ENCODE assay signal across 21 cellular contexts in the genomic region with DNA sequence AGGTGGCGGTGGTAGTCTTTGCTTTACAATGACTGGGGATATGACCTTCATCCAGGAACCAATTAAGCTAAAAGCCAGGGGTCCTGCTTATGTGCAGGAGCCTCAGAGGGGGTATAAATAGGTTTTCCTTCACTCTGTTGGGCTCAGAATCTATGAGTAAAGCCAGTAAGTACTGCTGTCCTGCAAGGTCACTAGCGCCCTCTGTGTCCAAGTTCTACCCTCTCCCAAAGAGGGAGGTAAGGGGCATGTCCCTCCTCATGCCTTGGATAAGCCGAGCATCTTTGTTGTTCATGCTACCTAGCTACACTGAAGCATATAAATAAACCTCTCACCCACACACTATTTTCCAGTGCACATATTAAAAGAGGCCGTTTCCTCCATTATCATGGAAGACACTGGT.
DNase-seq lines count a peak whose midpoint lies in the region; ATAC-seq and TF ChIP-seq lines count a peak whose summit lies in the region.
"Had no signal": no experiment of that assay in that cellular context is flagged by ENCODE, and none has a peak within 500 bp of the region (broad histone marks: within the 10 kb centered on the region; RNA-seq: fewer than 3 reads in every experiment).

No MANE protein-coding gene starts in this region.

- H4K20me1 ChIP-seq in HCT116 (ENCODE audit: insufficient read depth) (peaks cover 5% of the 10 kb centered on the region; the same call in 1 of the 2 replicates), GM23248 (ENCODE audit: insufficient read depth) (0 out of 2 replicates have a peak, but pooled peaks cover 3% of the 10 kb centered on the region)

- intact Hi-C loops in HCT116 (cut with micrococcal nuclease): loop anchor here (5.0 kb wide), 1 partner anchor 86 kb away; no protein-coding TSS in a partner anchor
- intact Hi-C loops in left ventricle myocardium superior (cut with micrococcal nuclease): no loop called here
- intact Hi-C loops in lower leg skin (cut with DNase I; ENCODE audit: low total_unique reads): no loop called here

- no peaks in the 10 kb centered on the region for H3K36me3 ChIP-seq in GM06990 (ENCODE audit: control insufficient read depth, insufficient read depth, low read length)
- no peaks in the 10 kb centered on the region for H3K36me3 ChIP-seq in HCT116 (ENCODE audit: control insufficient read depth in 1 of 2, insufficient read depth in 2 of 2, low read length in 2 of 2)
- no peaks in the 10 kb centered on the region for H3K36me3 ChIP-seq in WERI-Rb-1
- H3K36me3 ChIP-seq in GM23248 (ENCODE audit: low read depth): no peaks in the 10 kb centered on the region
- H3K36me3 ChIP-seq: heart left ventricle, spleen had no signal

- peak; percentile 19; the same call in 1 of the 2 replicates for TF ChIP-seq RAD21 in HCT116 (IDR thresholded peaks at IDR 0.05; ENCODE audit: low read depth)

- in situ Hi-C loops in GM23248 (cut with MboI): no loop called here

- WGBS in lower leg skin, 2 donors: 94 to 96% methylated on average over 4 of the region's 4 CpGs
- WGBS in GM23248 (ENCODE audit: low coverage in 1 of 2, low lambda C conversion rate in 2 of 2, missing lambda C conversion rate in 2 of 2), 2 experiments: 84 to 87% methylated on average over 4 of the region's 4 CpGs

- TF ChIP-seq POLR2A in HCT116 (IDR thresholded peaks at IDR 0.05; ENCODE audit: borderline replicate concordance, extremely low read depth, insufficient read depth, insufficient read length): no peak
- TF ChIP-seq POLR2A in lower leg skin (IDR thresholded peaks at IDR 0.05): no peak

- TF ChIP-seq CTCF in GM06990 (IDR thresholded peaks at IDR 0.05; ENCODE audit: insufficient read depth, low read length, poor library complexity, severe bottlenecking): peak; percentile 26
- TF ChIP-seq CTCF in HCT116 (IDR thresholded peaks at IDR 0.05 in 2 of 3, conservative IDR thresholded peaks at IDR 0.05 in 1 of 3; ENCODE audit: borderline replicate concordance in 1 of 3, insufficient read depth in 1 of 3, low read depth in 2 of 3, low read length in 2 of 3): peak in 2 of 3 experiments; percentile 24 to 46; a peak in 4 of 6 replicates
- TF ChIP-seq CTCF in WERI-Rb-1 (IDR thresholded peaks at IDR 0.05; ENCODE audit: low read depth, low read length): peak; percentile 84
- TF ChIP-seq CTCF in lower leg skin (IDR thresholded peaks at IDR 0.05): no peak

- CTCF ChIA-PET in HCT116 (lab: Charles Lee): interaction anchor here (1.0 to 1.1 kb wide), 2 partner anchors 30 kb away, joined by 3 to 4 read pairs; no protein-coding TSS in a partner anchor

- H3K4me2 ChIP-seq in HCT116 (ENCODE audit: low read length): no peak overlapping the region
- H3K4me2 ChIP-seq in GM23248 (ENCODE audit: unreplicated experiment): no peak overlapping the region

- RAD21 ChIA-PET in HCT116 (lab: Charles Lee; ENCODE audit: low non-redundant PET in 1 of 2, low total read pairs in 2 of 2, uncharacterized antibody in 2 of 2, unreplicated experiment in 2 of 2): no interaction called here

- H3K4me1 ChIP-seq in HCT116 (ENCODE audit: control insufficient read depth in 1 of 2, insufficient read depth in 2 of 2, low read length in 2 of 2) (peaks cover 41 to 48% of the 10 kb centered on the region in 2 experiments), GM23248 (ENCODE audit: insufficient read depth) (peaks cover 50% of the 10 kb centered on the region)

- H3F3A ChIP-seq in GM23248 (ENCODE audit: insufficient read depth): peaks cover 38% of the 10 kb centered on the region

- H3K4me3 ChIP-seq in GM06990 (replicated peaks; ENCODE audit: low read depth, low read length) (no peak overlapping the region), HCT116 (replicated peaks in 1 of 2; ENCODE audit: low read depth in 1 of 2, low read length in 2 of 2) (no peak overlapping the region), WERI-Rb-1 (ENCODE audit: low read depth, low read length) (no peak overlapping the region), lower leg skin (ENCODE audit: low read depth, poor library complexity, severe bottlenecking) (no peak overlapping the region), GM23248 (no peak overlapping the region)
- H3K4me3 ChIP-seq: heart left ventricle, psoas muscle, spleen had no signal

- H3K27ac ChIP-seq in HCT116 (ENCODE audit: low read depth, low read length) (no peak overlapping the region), WERI-Rb-1 (peak overlapping the region; percentile 69), GM23248 (no peak overlapping the region)
- H3K27ac ChIP-seq: heart left ventricle, HL-60, psoas muscle, spleen had no signal

- no TSS peak for BruUV-seq in HCT116 (replicated peaks; lab: Mats Ljungman, UMichigan)

- H3K27me3 ChIP-seq in GM06990 (replicated peaks; ENCODE audit: control insufficient read depth, insufficient read depth, low read length): no peaks in the 10 kb centered on the region
- no peaks in the 10 kb centered on the region for H3K27me3 ChIP-seq in HCT116 (ENCODE audit: insufficient read depth, low read length)
- H3K27me3 ChIP-seq in WERI-Rb-1 (ENCODE audit: insufficient read depth, low read depth, severe bottlenecking): no peaks in the 10 kb centered on the region
- no peaks in the 10 kb centered on the region for H3K27me3 ChIP-seq in GM23248 (replicated peaks; ENCODE audit: insufficient read depth)
- H3K27me3 ChIP-seq: heart left ventricle, spleen had no signal

- peak; percentile 63 for ATAC-seq in HCT116
- no peak for ATAC-seq in left ventricle myocardium superior
- ATAC-seq: naive thymus-derived CD8-positive, alpha-beta T cell; psoas muscle had no signal

- POLR2A ChIA-PET in HCT116 (lab: Charles Lee): no interaction called here

- H2AFZ ChIP-seq in HCT116 (ENCODE audit: low read depth, low read length, poor library complexity, severe bottlenecking) (no peak overlapping the region), GM23248 (no peak overlapping the region)

- no peaks in the 10 kb centered on the region for H3K9me2 ChIP-seq in HCT116 (ENCODE audit: insufficient read depth)
- H3K9me2 ChIP-seq in GM23248 (ENCODE audit: insufficient read depth): no peaks in the 10 kb centered on the region

- H3K9ac ChIP-seq in HCT116 (ENCODE audit: low read length) (no peak overlapping the region), GM23248 (no peak overlapping the region)

- H3K9me3 ChIP-seq in HCT116 (ENCODE audit: control insufficient read depth in 1 of 2, insufficient read depth in 1 of 2, low read depth in 1 of 2, low read length in 2 of 2) (no peaks in the 10 kb centered on the region), WERI-Rb-1 (ENCODE audit: severe bottlenecking) (no peaks in the 10 kb centered on the region), GM23248 (ENCODE audit: low read depth) (no peaks in the 10 kb centered on the region)
- H3K9me3 ChIP-seq: heart left ventricle, psoas muscle, spleen had no signal

- peaks cover 98% of the 10 kb centered on the region for H3K79me2 ChIP-seq in HCT116 (ENCODE audit: insufficient read depth, low read length)
- H3K79me2 ChIP-seq in GM23248 (ENCODE audit: insufficient read depth): peaks cover 100% of the 10 kb centered on the region

- DNase-seq in GM06990 (ENCODE audit: extremely low read depth, insufficient read length) (no peak), HCT116 (ENCODE audit: low read depth, low spot score) (no peak), WERI-Rb-1 (peak; percentile 90), iPS-NIHi11 (ENCODE audit: low spot score) (peak; percentile 37), left ventricle myocardium superior (no peak), lower leg skin (ENCODE audit: low spot score in 2 of 2) (no peak), GM23248 (no peak), dedifferentiated amniotic fluid mesenchymal stem cell (ENCODE audit: extremely low spot score) (no peak)
- DNase-seq: activated CD4-positive, alpha-beta T cell treated with anti-CD3 and anti-CD28 coated beads for 1 hour; activated effector memory CD4-positive, alpha-beta T cell treated with Interleukin-2 at 50 U/mL for 16 hours; CD4-positive, alpha-beta memory T cell; heart left ventricle; islet precursor cell; mammary epithelial cell; naive thymus-derived CD8-positive, alpha-beta T cell; NCI-H187 treated with DMSO at 0.1 percent for 48 hours; psoas muscle; Right ventricle myocardium superior; spleen; T-helper 2 cell had no signal

TF ChIP-seq in HCT116, 20 proteins besides CTCF, POLR2A, EP300 and RAD21 (continues in another document):
- no peak for TF ChIP-seq SRF (IDR thresholded peaks at IDR 0.05; ENCODE audit: low read depth)
- TF ChIP-seq, protein P1, sequence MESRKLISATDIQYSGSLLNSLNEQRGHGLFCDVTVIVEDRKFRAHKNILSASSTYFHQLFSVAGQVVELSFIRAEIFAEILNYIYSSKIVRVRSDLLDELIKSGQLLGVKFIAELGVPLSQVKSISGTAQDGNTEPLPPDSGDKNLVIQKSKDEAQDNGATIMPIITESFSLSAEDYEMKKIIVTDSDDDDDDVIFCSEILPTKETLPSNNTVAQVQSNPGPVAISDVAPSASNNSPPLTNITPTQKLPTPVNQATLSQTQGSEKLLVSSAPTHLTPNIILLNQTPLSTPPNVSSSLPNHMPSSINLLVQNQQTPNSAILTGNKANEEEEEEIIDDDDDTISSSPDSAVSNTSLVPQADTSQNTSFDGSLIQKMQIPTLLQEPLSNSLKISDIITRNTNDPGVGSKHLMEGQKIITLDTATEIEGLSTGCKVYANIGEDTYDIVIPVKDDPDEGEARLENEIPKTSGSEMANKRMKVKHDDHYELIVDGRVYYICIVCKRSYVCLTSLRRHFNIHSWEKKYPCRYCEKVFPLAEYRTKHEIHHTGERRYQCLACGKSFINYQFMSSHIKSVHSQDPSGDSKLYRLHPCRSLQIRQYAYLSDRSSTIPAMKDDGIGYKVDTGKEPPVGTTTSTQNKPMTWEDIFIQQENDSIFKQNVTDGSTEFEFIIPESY (IDR thresholded peaks at IDR 0.05; ENCODE audit: extremely low read depth, insufficient replicate concordance, low read length): no peak

Comparison
In these comparisons a context has a peak if more than half of its experiments do, and no peak if none do; other contexts are left out.
1. DNase-seq: peak in WERI-Rb-1 (single experiment) and iPS-NIHi11 (single experiment); none in GM06990 (single experiment), HCT116 (single experiment), left ventricle myocardium superior (single experiment), lower leg skin (0 of 2), GM23248 (single experiment) and dedifferentiated amniotic fluid mesenchymal stem cell (single experiment).
2. CTCF ChIP-seq: peak in GM06990 (single experiment), HCT116 (2 of 3) and WERI-Rb-1 (single experiment); none in lower leg skin (0 of 3).